8 cellular contexts compared by ENCODE assay signal in the genomic region with DNA sequence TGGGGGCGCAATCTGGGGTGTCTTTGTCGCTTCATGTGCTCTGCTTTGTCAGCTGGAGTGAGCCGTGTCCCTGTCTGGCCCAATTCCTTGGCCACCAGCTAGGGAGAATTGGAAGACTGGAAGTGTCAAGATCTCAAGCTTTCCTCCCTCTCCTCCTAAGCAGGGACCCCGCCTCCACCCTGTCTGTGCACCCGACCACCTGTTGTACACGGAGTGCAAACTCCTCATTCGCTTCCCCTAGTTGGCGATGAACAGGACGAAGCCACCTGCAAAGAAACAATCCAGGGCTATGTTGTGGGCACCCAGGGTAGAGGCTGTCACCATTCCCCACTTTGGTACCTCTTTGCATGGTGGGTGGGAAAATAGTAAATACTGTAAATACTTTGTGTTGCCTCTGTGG. TPM values are rescaled to one million over a fixed set of nuclear protein-coding genes. Genes with fewer than 3 reads are reported as not detected.
A peak's percentile ranks its signal among the peaks of the same experiment; 100 is the strongest.
DNase-seq lines count a peak whose midpoint lies in the region; ATAC-seq, FAIRE-seq and TF ChIP-seq lines count a peak whose summit lies in the region.
"Had no signal": no experiment of that assay in that cellular context is flagged by ENCODE, and none has a peak within 500 bp of the region (broad histone marks: within the 10 kb centered on the region; RNA-seq: fewer than 3 reads in every experiment).

No MANE protein-coding gene starts in this region.

- in situ Hi-C loops in GM23248 (cut with MboI), result no loop called here

- TF ChIP-seq CTCF in astrocyte (IDR thresholded peaks at IDR 0.05; ENCODE audit: insufficient read depth, low read depth, low read length), result no peak

- H3K4me3 ChIP-seq in GM23248 (no peak overlapping the region), astrocyte (ENCODE audit: insufficient read depth, low read depth, low read length) (no peak overlapping the region)

- H3K36me3 ChIP-seq in GM23248 (ENCODE audit: low read depth), result 0 out of 2 replicates have a peak, but pooled peaks cover 11% of the 10 kb centered on the region
- H3K36me3 ChIP-seq in astrocyte (ENCODE audit: insufficient read depth, low read length), result peaks cover 22% of the 10 kb centered on the region

- DNase-seq in GM23248 (no peak), astrocyte (ENCODE audit: low read depth) (no peak)
- DNase-seq: stimulated activated CD4-positive, alpha-beta T cell treated with anti-CD3 and anti-CD28 coated beads, Interleukin-12 subunit alpha, Interleukin-12 subunit beta, amount 100 ng/mL, for 4 hours; WERI-Rb-1 had no signal

- H3K9ac ChIP-seq in GM23248 (peak overlapping the region; percentile 89; the same call in 1 of the 2 replicates), astrocyte (ENCODE audit: low read length) (peak overlapping the region; percentile 93)

- H3K4me1 ChIP-seq in GM23248 (ENCODE audit: insufficient read depth), result peaks cover 22% of the 10 kb centered on the region
- peaks cover 19% of the 10 kb centered on the region for H3K4me1 ChIP-seq in astrocyte (ENCODE audit: insufficient read depth, low read length)

- H3K27ac Mint-ChIP-seq in astrocyte (ENCODE audit: unreplicated experiment), result no peak overlapping the region

- no peaks in the 10 kb centered on the region for H3K9me3 ChIP-seq in GM23248 (ENCODE audit: low read depth)
- no peaks in the 10 kb centered on the region for H3K9me3 ChIP-seq in astrocyte (ENCODE audit: insufficient read depth, low read depth, low read length)
- H3K9me3 ChIP-seq: vagina had no signal

- 94% methylated on average over 9 of the region's 9 CpGs for WGBS in GM23248 (ENCODE audit: low coverage in 1 of 2, low lambda C conversion rate in 2 of 2, missing lambda C conversion rate in 2 of 2), 2 experiments

- peaks cover 3% of the 10 kb centered on the region for H3K9me3 Mint-ChIP-seq in astrocyte (ENCODE audit: unreplicated experiment)

- ATAC-seq in HG03159 (IDR thresholded peaks at IDR 0.05; ENCODE audit: unreplicated experiment), result no peak
- no peak for ATAC-seq in GM19351 (IDR thresholded peaks at IDR 0.05; ENCODE audit: unreplicated experiment)

- H3K79me2 ChIP-seq in GM23248 (ENCODE audit: insufficient read depth) (peaks cover 51% of the 10 kb centered on the region), astrocyte (ENCODE audit: insufficient read depth, low read length) (peaks cover 41% of the 10 kb centered on the region)

- peaks cover 15% of the 10 kb centered on the region; the same call in 1 of the 2 replicates for H3F3A ChIP-seq in GM23248 (ENCODE audit: insufficient read depth)

- no peaks in the 10 kb centered on the region for H3K9me2 ChIP-seq in GM23248 (ENCODE audit: insufficient read depth)

- H4K20me1 ChIP-seq in GM23248 (ENCODE audit: insufficient read depth), result no peaks in the 10 kb centered on the region
- peaks cover 40% of the 10 kb centered on the region for H4K20me1 ChIP-seq in astrocyte (ENCODE audit: insufficient read depth, low read length)

- peaks cover 11% of the 10 kb centered on the region for H3K4me1 Mint-ChIP-seq in astrocyte (ENCODE audit: low read depth, unreplicated experiment)

- peaks cover 8% of the 10 kb centered on the region for H3K27me3 Mint-ChIP-seq in astrocyte (ENCODE audit: low read depth, unreplicated experiment)

- H3K27me3 ChIP-seq in GM23248 (replicated peaks; ENCODE audit: insufficient read depth) (no peaks in the 10 kb centered on the region), astrocyte (ENCODE audit: insufficient read depth, low read length) (no peaks in the 10 kb centered on the region)
- H3K27me3 ChIP-seq: vagina had no signal

- H3K36me3 Mint-ChIP-seq in astrocyte (ENCODE audit: low read depth, unreplicated experiment), result peaks cover 12% of the 10 kb centered on the region

- H3K27ac ChIP-seq in GM23248 (no peak overlapping the region), astrocyte (ENCODE audit: low read depth, low read length) (no peak overlapping the region)
- H3K27ac ChIP-seq: vagina, WERI-Rb-1 had no signal

- H3K4me3 Mint-ChIP-seq in astrocyte (ENCODE audit: unreplicated experiment), result peak overlapping the region; percentile 96

- FAIRE-seq in astrocyte (lab: Jason Lieb, UNC), result no peak

- H3K4me2 ChIP-seq in GM23248 (ENCODE audit: unreplicated experiment), result no peak overlapping the region
- peak overlapping the region; percentile 98 for H3K4me2 ChIP-seq in astrocyte (ENCODE audit: low read length)

- no peak overlapping the region for H2AFZ ChIP-seq in GM23248
- no peak overlapping the region for H2AFZ ChIP-seq in astrocyte (ENCODE audit: low read depth, low read length)

RNA-seq across cellular contexts. Expression of a gene that starts 1.7 kb away (rescaled TPM):
- total RNA-seq in GM23248 (2014; rRNA removed; shearing (Covaris generic)), result not detected in 2 replicates
- not detected in 2 replicates for polyA plus RNA-seq in GM23248 (2016; fragmentation: Nextera tagmentation; extraction: Ambion mirVana)
- total RNA-seq in astrocyte, result 0.73 and 0.84 TPM in 2 replicates
- total RNA-seq: NCI-H460 had no signal

RNA-seq across cellular contexts. Expression of a gene that starts 1.8 kb away (rescaled TPM):
- total RNA-seq in GM23248 (2014; rRNA removed; shearing (Covaris generic)), result 114 and 119 TPM in 2 replicates
- 119 and 122 TPM in 2 replicates for polyA plus RNA-seq in GM23248 (2016; fragmentation: Nextera tagmentation; extraction: Ambion mirVana)
- total RNA-seq in astrocyte, result 82.5 and 82.8 TPM in 2 replicates

RNA-seq across cellular contexts. Expression of a gene that starts 2.0 kb away (rescaled TPM):
- 23.0 and 35.2 TPM in 2 replicates for total RNA-seq in GM23248 (2014; rRNA removed; shearing (Covaris generic))
- 33.6 and 34.0 TPM in 2 replicates for polyA plus RNA-seq in GM23248 (2016; fragmentation: Nextera tagmentation; extraction: Ambion mirVana)
- 24.4 and 25.3 TPM in 2 replicates for total RNA-seq in astrocyte

RNA-seq across cellular contexts. Expression of a gene that starts 13.5 kb away (rescaled TPM):
- not detected in 2 replicates for total RNA-seq in GM23248 (2014; rRNA removed; shearing (Covaris generic))
- polyA plus RNA-seq in GM23248 (2016; fragmentation: Nextera tagmentation; extraction: Ambion mirVana), result not detected in 2 replicates
- not detected in 2 replicates for total RNA-seq in astrocyte

RNA-seq across cellular contexts. Expression of a gene that starts 20.2 kb away (rescaled TPM):
- total RNA-seq in GM23248 (2014; rRNA removed; shearing (Covaris generic)), result 15.6 and 24.1 TPM in 2 replicates
- polyA plus RNA-seq in GM23248 (2016; fragmentation: Nextera tagmentation; extraction: Ambion mirVana), result 23.5 and 24.8 TPM in 2 replicates
- total RNA-seq in astrocyte, result 17.8 and 17.9 TPM in 2 replicates
